Comparison of ENCODE assay signal across 10 cellular contexts in genomic region chr3:45110185-45110833, GRCh38. TPM values are rescaled to one million over a fixed set of nuclear protein-coding genes. Genes with fewer than 3 reads are reported as not detected.
DNase-seq lines count a peak whose midpoint lies in the region; ATAC-seq and TF ChIP-seq lines count a peak whose summit lies in the region.
"Had no signal": no experiment of that assay in that cellular context is flagged by ENCODE, and none has a peak within 500 bp of the region (broad histone marks: within the 10 kb centered on the region; RNA-seq: fewer than 3 reads in every experiment).

No MANE protein-coding gene starts in this region.

- DNase-seq in A172 (ENCODE audit: low spot score) (peak; percentile 57), SKM-1 (lab: John Stamatoyannopoulos, UW; ENCODE audit: unreplicated experiment) (peak; percentile 84), NCI-H2171 treated with DMSO at 0.1 percent for 48 hours (lab: John Stamatoyannopoulos, UW) (no peak), retina (no peak), GM10266 (ENCODE audit: extremely low spot score) (no peak), NCI-H524 treated with DMSO at 0.1 percent for 48 hours (lab: John Stamatoyannopoulos, UW) (no peak)
- peak; percentile 12 for DNase-seq in effector CD4-positive, alpha-beta T cell
- DNase-seq: Calu3, naive B cell had no signal

- no peak for TF ChIP-seq CTCF in GM10266 (IDR thresholded peaks at IDR 0.05; ENCODE audit: control insufficient read depth, insufficient read depth, low read depth, missing control alignments)

- ATAC-seq in GM21381 (IDR thresholded peaks at IDR 0.05; ENCODE audit: unreplicated experiment), result peak; percentile 44

RNA-seq across cellular contexts. Expression of gene CDCP1, which starts 35.9 kb away (rescaled TPM):
- 0.29 and 0.78 TPM in 2 replicates for total RNA-seq in A172 (2014; rRNA removed; shearing (Covaris generic))

Comparison
In these comparisons a context has a peak if more than half of its experiments do, and no peak if none do; other contexts are left out.
1. DNase-seq: peak in A172 (single experiment), SKM-1 (single experiment) and effector CD4-positive, alpha-beta T cell (single experiment); none in NCI-H2171 treated with DMSO at 0.1 percent for 48 hours (single experiment), retina (single experiment), GM10266 (single experiment) and NCI-H524 treated with DMSO at 0.1 percent for 48 hours (single experiment).